ENCODE assay signal across 8 cellular contexts in genomic region chr2:148020358-148021058, GRCh38. TPM values are rescaled to one million over a fixed set of nuclear protein-coding genes. Genes with fewer than 3 reads are reported as not detected.
A peak's percentile ranks its signal among the peaks of the same experiment; 100 is the strongest.
DNase-seq lines count a peak whose midpoint lies in the region; ATAC-seq, FAIRE-seq and TF ChIP-seq lines count a peak whose summit lies in the region.

ORC4 (minus strand) TSS chr2:148020737; CDS start chr2:147975958, 44,779 bp downstream.

- intact Hi-C loops in endothelial cell of umbilical vein (cut with micrococcal nuclease), result loop anchor here (1.0 to 2.0 kb wide), 6 partner anchors 30 to 624 kb away; partner anchors contain the start of genes ACVR2A and EPC2

- peak within 1 kb of the TSS; percentile 87 for H3K4me2 ChIP-seq in OCI-LY3 (ENCODE audit: low read length)
- peak within 1 kb of the TSS; percentile 99 for H3K4me2 ChIP-seq in endothelial cell of umbilical vein (ENCODE audit: insufficient read depth, low read length)

- no peaks in the 10 kb centered on the region for H3K9me1 ChIP-seq in endothelial cell of umbilical vein (replicated peaks; ENCODE audit: control insufficient read depth, extremely low read depth, insufficient read depth, low read length)

- H3K27ac ChIP-seq in OCI-LY3 (ENCODE audit: low read length) (peak within 1 kb of the TSS; percentile 77), endothelial cell of umbilical vein (ENCODE audit: insufficient read depth, low read depth, low read length) (peak within 1 kb of the TSS; percentile 74)

- dilution Hi-C loops in endothelial cell of umbilical vein (cut with MboI; ENCODE audit: extremely low pct_ligation_motif_present, low sequenced_read_pairs), result no loop called here

- peak; percentile 73 for ATAC-seq in GM21526 (IDR thresholded peaks at IDR 0.05; ENCODE audit: low FRiP score, unreplicated experiment)

- peak; percentile 83 for FAIRE-seq in endothelial cell of umbilical vein (lab: Jason Lieb, UNC)

- H3K27me3 ChIP-seq in OCI-LY3 (ENCODE audit: low read depth, low read length), result no peaks in the 10 kb centered on the region
- H3K27me3 ChIP-seq in endothelial cell of umbilical vein (ENCODE audit: control insufficient read depth in 2 of 2, insufficient read depth in 2 of 2, low read length in 2 of 2), result no peaks in the 10 kb centered on the region

- H2AFZ ChIP-seq in OCI-LY3 (ENCODE audit: low read depth, low read length) (peak within 1 kb of the TSS; percentile 83), endothelial cell of umbilical vein (ENCODE audit: low read depth, low read length) (peak within 1 kb of the TSS; percentile 88)

- TF ChIP-seq POLR2A in endothelial cell of umbilical vein (IDR thresholded peaks at IDR 0.05; ENCODE audit: low read depth, low read length), result no peak

- H3K9me3 ChIP-seq in OCI-LY3 (ENCODE audit: insufficient read depth, low read length) (no peaks in the 10 kb centered on the region), endothelial cell of umbilical vein (replicated peaks; ENCODE audit: control insufficient read depth, insufficient read depth, low read length) (no peaks in the 10 kb centered on the region)

- TF ChIP-seq CTCF in OCI-LY3 (IDR thresholded peaks at IDR 0.05; ENCODE audit: low read depth, low read length), result peak; percentile 14; the same call in 1 of the 2 replicates
- TF ChIP-seq CTCF in endothelial cell of umbilical vein (IDR thresholded peaks at IDR 0.05; ENCODE audit: extremely low read depth in 1 of 2, insufficient read depth in 1 of 2, low read depth in 1 of 2, low read length in 2 of 2), result peak; percentile 28 to 65

- peaks cover 93% of the 10 kb centered on the region for H3K79me2 ChIP-seq in OCI-LY3 (ENCODE audit: low read length)
- peaks cover 73% of the 10 kb centered on the region for H3K79me2 ChIP-seq in endothelial cell of umbilical vein (ENCODE audit: control insufficient read depth, insufficient read depth, low read length)

- H3K4me1 ChIP-seq in OCI-LY3 (ENCODE audit: low read length) (peaks cover 28% of the 10 kb centered on the region), endothelial cell of umbilical vein (ENCODE audit: control insufficient read depth, extremely low read depth, insufficient read depth, low read length) (peaks cover 25% of the 10 kb centered on the region)

- peak within 1 kb of the TSS; percentile 88 for H3K9ac ChIP-seq in OCI-LY3 (ENCODE audit: low read length)
- peak within 1 kb of the TSS; percentile 91 for H3K9ac ChIP-seq in endothelial cell of umbilical vein (replicated peaks; ENCODE audit: extremely low read depth, insufficient read depth, low read length)

- POLR2A ChIA-PET in endothelial cell of umbilical vein (lab: Charles Lee), result interaction anchor here (0.6 to 1.5 kb wide), 8 partner anchors 9 to 1884 kb away, joined by 3 to 11 read pairs (median 4); no protein-coding TSS in a partner anchor

- BruUV-seq in endothelial cell of umbilical vein (replicated peaks; lab: Mats Ljungman, UMichigan), result no TSS peak

- H3K36me3 ChIP-seq in OCI-LY3 (replicated peaks; ENCODE audit: low read depth, low read length), result no peaks in the 10 kb centered on the region
- H3K36me3 ChIP-seq in endothelial cell of umbilical vein (ENCODE audit: control insufficient read depth in 2 of 2, extremely low read depth in 1 of 2, insufficient read depth in 2 of 2, low read length in 2 of 2), result no peaks in the 10 kb centered on the region

- H4K20me1 ChIP-seq in OCI-LY3 (ENCODE audit: insufficient read depth, low read length) (peaks cover 21% of the 10 kb centered on the region; the same call in 1 of the 2 replicates), endothelial cell of umbilical vein (replicated peaks; ENCODE audit: control insufficient read depth, extremely low read depth, insufficient read depth, low read length) (no peaks in the 10 kb centered on the region)

- peak within 1 kb of the TSS; percentile 95 for H3K4me3 ChIP-seq in OCI-LY3 (ENCODE audit: low read length)
- peak within 1 kb of the TSS; percentile 77 to 88 (median 88) for H3K4me3 ChIP-seq in endothelial cell of umbilical vein (replicated peaks in 1 of 3; ENCODE audit: insufficient read depth in 1 of 3, low read depth in 1 of 3, low read length in 3 of 3)

- CTCF ChIA-PET in endothelial cell of umbilical vein (lab: Charles Lee), result interaction anchor here (0.6 to 4.9 kb wide), 18 partner anchors 11 to 996 kb away, joined by 3 to 59 read pairs (median 4); partner anchors contain the start of gene EPC2

- DNase-seq in DMS114 treated with DMSO at 0.1 percent for 48 hours (lab: John Stamatoyannopoulos, UW; ENCODE audit: unreplicated experiment) (peak; percentile 92), HuH-7.5 (ENCODE audit: low spot score) (peak; percentile 64), endothelial cell of umbilical vein (ENCODE audit: low read depth, low spot score) (peak; percentile 100), midbrain (lab: John Stamatoyannopoulos, UW) (peak; percentile 100)
- peak; percentile 91 for DNase-seq in activated CD8-positive, alpha-beta memory T cell treated with anti-CD3 and anti-CD28 coated beads, Interleukin-2, amount 50 U/mL, for 48 hours
- peak; percentile 94 to 95 for DNase-seq in stimulated activated CD8-positive, alpha-beta memory T cell treated with anti-CD3 and anti-CD28 coated beads, Interleukin-2, amount 100 ng/mL, for 1 hour (ENCODE audit: low read depth in 2 of 2)

TF ChIP-seq in endothelial cell of umbilical vein, 7 proteins besides CTCF, POLR2A, EP300 and RAD21:
- TF ChIP-seq MYC (IDR thresholded peaks at IDR 0.05; ENCODE audit: low read depth, low read length) (no peak), MAX (IDR thresholded peaks at IDR 0.05; ENCODE audit: insufficient read depth, insufficient read length) (peak; percentile 83), JUN (IDR thresholded peaks at IDR 0.05; ENCODE audit: borderline replicate concordance, insufficient read depth, insufficient read length, low read depth) (no peak), GATA2 (IDR thresholded peaks at IDR 0.05; ENCODE audit: insufficient read depth, insufficient read length, low read depth, low read length) (no peak), POLR2AphosphoS5 (IDR thresholded peaks at IDR 0.05; ENCODE audit: insufficient read depth, low read depth, low read length) (peak; percentile 35), FOS (IDR thresholded peaks at IDR 0.05; ENCODE audit: borderline replicate concordance, insufficient read depth, low read length) (peak; percentile 8), EZH2 (IDR thresholded peaks at IDR 0.05; ENCODE audit: borderline replicate concordance, low read depth, low read length, severe bottlenecking) (no peak)
TF ChIP-seq in endothelial cell of umbilical vein: peak in this region for 3.

RNA-seq across cellular contexts. Expression of gene ORC4, which starts in this region (rescaled TPM):
- total RNA-seq in endothelial cell of umbilical vein, result 24.5 and 27.0 TPM in 2 replicates
- polyA plus RNA-seq in endothelial cell of umbilical vein, result 12.0 and 25.2 TPM in 2 replicates
- 16.2 and 29.1 TPM in 2 replicates for polyA plus RNA-seq in endothelial cell of umbilical vein (2011; cell fraction: cytosol; rRNA removed)
- polyA plus RNA-seq in endothelial cell of umbilical vein (2011; cell fraction: nucleus; rRNA removed), result 25.7 and 34.6 TPM in 2 replicates
- 20.1 and 29.8 TPM in 2 replicates for polyA plus RNA-seq in endothelial cell of umbilical vein (2012)
- 11.3 and 16.1 TPM in 2 replicates for polyA minus RNA-seq in endothelial cell of umbilical vein
- polyA minus RNA-seq in endothelial cell of umbilical vein (2011; cell fraction: cytosol; rRNA and poly(A)+ RNA removed), result 24.8 TPM
- polyA minus RNA-seq in endothelial cell of umbilical vein (2011; cell fraction: nucleus; rRNA and poly(A)+ RNA removed), result 28.6 and 39.8 TPM in 2 replicates

Comparison
In these comparisons a context has a peak if more than half of its experiments do, and no peak if none do; other contexts are left out.
1. Peak in every context shown above with its lines: DNase-seq, ATAC-seq, H3K4me3 ChIP-seq and H3K27ac ChIP-seq.